ENCODE assay signal across 8 cellular contexts in genomic region chr6:18260448-18261106, GRCh38. TPM values are rescaled to one million over a fixed set of nuclear protein-coding genes. Genes with fewer than 3 reads are reported as not detected.
DNase-seq lines count a peak whose midpoint lies in the region; ATAC-seq, FAIRE-seq and TF ChIP-seq lines count a peak whose summit lies in the region.

No MANE protein-coding gene starts in this region.

- peak; percentile 42 for ATAC-seq in GM21786 (IDR thresholded peaks at IDR 0.05; ENCODE audit: unreplicated experiment)
- no peak for ATAC-seq in naive thymus-derived CD8-positive, alpha-beta T cell

- intact Hi-C loops in activated T-helper 2 cell treated with anti-CD3 and anti-CD28 coated beads, Interferon-gamma antibody, Interleukin-2, Interleukin-4, amounts not matched to agents 10 μg/mL and 5 μg/mL and 100 μg/mL, durations not matched to agents 14 hours and 24 hours and 36 hours (cut with micrococcal nuclease) = loop anchor here (5.0 kb wide), 1 partner anchor 273 kb away; the partner anchor contains the start of gene KIF13A

- peaks cover 21% of the 10 kb centered on the region for H4K20me1 ChIP-seq in KMS-11 (ENCODE audit: insufficient read depth)

- no peak for TF ChIP-seq POLR2A in H54 (IDR thresholded peaks at IDR 0.05; ENCODE audit: low read depth, low read length)

- peaks cover 79% of the 10 kb centered on the region for H3K79me2 ChIP-seq in KMS-11 (ENCODE audit: insufficient read depth, low read depth)

- peaks cover 41% of the 10 kb centered on the region for H3K4me1 Mint-ChIP-seq in activated T-helper 2 cell treated with anti-CD3 and anti-CD28 coated beads, Interferon-gamma antibody, Interleukin-2, Interleukin-4, amounts not matched to agents 10 μg/mL and 5 μg/mL and 100 μg/mL, durations not matched to agents 14 hours and 24 hours and 36 hours (ENCODE audit: low read depth)
- peaks cover 23 to 55% (median 53%) of the 10 kb centered on the region in 4 donors for H3K4me1 Mint-ChIP-seq in naive thymus-derived CD8-positive, alpha-beta T cell

- peaks cover 82% of the 10 kb centered on the region for H3K36me3 Mint-ChIP-seq in activated T-helper 2 cell treated with anti-CD3 and anti-CD28 coated beads, Interferon-gamma antibody, Interleukin-2, Interleukin-4, amounts not matched to agents 10 μg/mL and 5 μg/mL and 100 μg/mL, durations not matched to agents 14 hours and 24 hours and 36 hours (ENCODE audit: low read depth)
- peaks cover 4 to 44% (median 10%) of the 10 kb centered on the region in 3 donors for H3K36me3 Mint-ChIP-seq in naive thymus-derived CD8-positive, alpha-beta T cell

- DNase-seq in activated CD4-positive, alpha-beta T cell treated with anti-CD3 and anti-CD28 coated beads for 48 hours = peak; percentile 54
- DNase-seq in activated CD4-positive, alpha-beta T cell treated with anti-CD3 and anti-CD28 coated beads for 4 hours = no peak
- DNase-seq in activated T-helper 2 cell treated with anti-CD3 and anti-CD28 coated beads, Interferon-gamma antibody, Interleukin-2, Interleukin-4, amounts not matched to agents 10 μg/mL and 5 μg/mL and 100 μg/mL, durations not matched to agents 14 hours and 24 hours and 36 hours (ENCODE audit: low spot score) = no peak
- DNase-seq in naive thymus-derived CD8-positive, alpha-beta T cell = no peak
- DNase-seq in H54 (ENCODE audit: insufficient read length, low spot score) = no peak
- no peak for DNase-seq in amniotic stem cell (lab: John Stamatoyannopoulos, UW)

- peak overlapping the region; percentile 79 for H3K4me2 ChIP-seq in KMS-11

- POLR2A ChIA-PET in naive thymus-derived CD8-positive, alpha-beta T cell (lab: Charles Lee) = no interaction called here

- FAIRE-seq in H54 (lab: Jason Lieb, UNC) = no peak

- no peaks in the 10 kb centered on the region for H3K27me3 Mint-ChIP-seq in activated T-helper 2 cell treated with anti-CD3 and anti-CD28 coated beads, Interferon-gamma antibody, Interleukin-2, Interleukin-4, amounts not matched to agents 10 μg/mL and 5 μg/mL and 100 μg/mL, durations not matched to agents 14 hours and 24 hours and 36 hours (ENCODE audit: low read depth)
- H3K27me3 Mint-ChIP-seq in naive thymus-derived CD8-positive, alpha-beta T cell = no peaks in the 10 kb centered on the region

- no peak overlapping the region for H3K4me3 ChIP-seq in KMS-11 (IDR thresholded peaks at IDR 0.05; ENCODE audit: insufficient read depth, low read depth, low read length)

- peaks cover 5% of the 10 kb centered on the region for H3K9me3 Mint-ChIP-seq in activated T-helper 2 cell treated with anti-CD3 and anti-CD28 coated beads, Interferon-gamma antibody, Interleukin-2, Interleukin-4, amounts not matched to agents 10 μg/mL and 5 μg/mL and 100 μg/mL, durations not matched to agents 14 hours and 24 hours and 36 hours
- no peaks in the 10 kb centered on the region for H3K9me3 Mint-ChIP-seq in naive thymus-derived CD8-positive, alpha-beta T cell

- H3K27ac ChIP-seq in KMS-11 = peak overlapping the region; percentile 79

- peaks cover 62% of the 10 kb centered on the region for H3K4me1 ChIP-seq in KMS-11 (ENCODE audit: low read depth, poor library complexity, severe bottlenecking)

- H3K9ac ChIP-seq in KMS-11 = no peak overlapping the region

- TF ChIP-seq CTCF in KMS-11 (conservative IDR thresholded peaks at IDR 0.05; ENCODE audit: low read depth, low read length) = no peak

- H3K36me3 ChIP-seq in KMS-11 (ENCODE audit: insufficient read depth) = peaks cover 8% of the 10 kb centered on the region; the same call in 1 of the 2 replicates

- peak overlapping the region; percentile 63 for H3K4me3 Mint-ChIP-seq in activated T-helper 2 cell treated with anti-CD3 and anti-CD28 coated beads, Interferon-gamma antibody, Interleukin-2, Interleukin-4, amounts not matched to agents 10 μg/mL and 5 μg/mL and 100 μg/mL, durations not matched to agents 14 hours and 24 hours and 36 hours (ENCODE audit: low read depth)
- peak overlapping the region in 8 of 10 donors; percentile 1 to 94 (median 22) for H3K4me3 Mint-ChIP-seq in naive thymus-derived CD8-positive, alpha-beta T cell

- no peak overlapping the region for H2AFZ ChIP-seq in KMS-11 (ENCODE audit: low read depth)

- peak overlapping the region; percentile 1 for H3K27ac Mint-ChIP-seq in activated T-helper 2 cell treated with anti-CD3 and anti-CD28 coated beads, Interferon-gamma antibody, Interleukin-2, Interleukin-4, amounts not matched to agents 10 μg/mL and 5 μg/mL and 100 μg/mL, durations not matched to agents 14 hours and 24 hours and 36 hours
- H3K27ac Mint-ChIP-seq in naive thymus-derived CD8-positive, alpha-beta T cell = peak overlapping the region; percentile 5 to 96 (median 48)

- no peaks in the 10 kb centered on the region for H3K27me3 ChIP-seq in KMS-11 (ENCODE audit: insufficient read depth, low read depth)

RNA-seq across cellular contexts. Expression of gene DEK, which starts 3.8 kb away (rescaled TPM):
- total RNA-seq in activated T-helper 2 cell treated with anti-CD3 and anti-CD28 coated beads, Interferon-gamma antibody, Interleukin-2, Interleukin-4, amounts not matched to agents 10 μg/mL and 5 μg/mL and 100 μg/mL, durations not matched to agents 14 hours and 24 hours and 36 hours = 182 and 198 TPM in 2 replicates
- total RNA-seq in naive thymus-derived CD8-positive, alpha-beta T cell = 100 to 1,000 TPM in 1 of 2 experiments, 10 to 100 TPM in 1; 97.6 to 103 TPM
- 10 to 100 TPM; 44.4 to 55.8 (median 55.5) TPM for polyA plus RNA-seq in naive thymus-derived CD8-positive, alpha-beta T cell
